ENCODE assay signal across 12 cellular contexts in the genomic region with DNA sequence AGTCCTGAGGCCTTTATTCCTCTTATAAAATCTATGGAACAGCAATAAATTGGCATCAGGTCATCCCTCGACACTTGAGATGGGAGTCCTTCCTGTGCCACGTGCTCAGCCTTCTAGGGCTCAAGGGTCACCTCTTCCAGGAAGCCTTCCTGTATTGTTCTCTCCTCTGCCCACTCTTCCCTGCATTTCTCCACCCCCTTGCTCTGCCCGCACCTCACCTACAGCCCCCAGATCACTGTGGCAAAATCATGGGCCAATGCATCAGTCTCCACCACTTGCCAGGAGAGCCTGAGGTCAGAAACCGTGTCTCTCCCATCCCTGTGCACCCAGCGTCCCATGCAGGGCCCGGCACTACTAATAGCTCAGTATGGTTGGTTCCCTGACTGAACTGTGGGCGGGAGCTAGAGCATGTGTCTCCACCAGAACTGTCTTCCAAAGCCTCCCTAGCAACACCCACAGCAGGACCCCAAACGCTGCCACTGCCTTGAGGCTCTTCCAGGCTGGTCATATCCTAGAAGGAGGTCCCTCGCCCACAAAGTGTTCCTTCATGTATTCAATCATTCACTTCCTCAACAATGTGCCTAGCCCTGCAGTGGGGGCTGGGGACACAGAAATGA. TPM values are rescaled to one million over a fixed set of nuclear protein-coding genes. Genes with fewer than 3 reads are reported as not detected.
DNase-seq lines count a peak whose midpoint lies in the region; ATAC-seq and TF ChIP-seq lines count a peak whose summit lies in the region.
"Had no signal": no experiment of that assay in that cellular context is flagged by ENCODE, and none has a peak within 500 bp of the region (broad histone marks: within the 10 kb centered on the region; RNA-seq: fewer than 3 reads in every experiment).

No MANE protein-coding gene starts in this region.

- H3K4me3 Mint-ChIP-seq in stimulated activated memory B cell treated with anti-CD40 and anti-IgM and Interleukin-4, amounts not matched to agents 10 μg/mL and 1 μg/mL and 100 μg/mL, for 72 hours, result no peak overlapping the region
- H3K4me3 Mint-ChIP-seq: natural killer cell treated with Interleukin-12 subunit alpha and Interleukin-12 subunit beta and Interleukin-15 and Interleukin-18, amount 100 ng/mL, for 72 hours had no signal

- H3K9me3 ChIP-seq in SJSA1 (replicated peaks), result no peaks in the 10 kb centered on the region
- no peaks in the 10 kb centered on the region for H3K9me3 ChIP-seq in fibroblast of lung (ENCODE audit: control insufficient read depth, insufficient read depth, low read depth, low read length)

- H3K4me3 ChIP-seq in SJSA1 (no peak overlapping the region), fibroblast of lung (replicated peaks in 1 of 4; ENCODE audit: control extremely low read depth in 1 of 4, insufficient read depth in 1 of 4, low read depth in 3 of 4, low read length in 4 of 4) (no peak overlapping the region), skin epidermis (no peak overlapping the region)

- H3K27me3 ChIP-seq in SJSA1 (replicated peaks) (no peaks in the 10 kb centered on the region), fibroblast of lung (ENCODE audit: control insufficient read depth, insufficient read depth, low read length) (no peaks in the 10 kb centered on the region)

- H3K4me1 ChIP-seq in SJSA1 (replicated peaks) (peaks cover 23% of the 10 kb centered on the region), fibroblast of lung (ENCODE audit: control insufficient read depth, extremely low read depth, insufficient read depth, low read length) (peaks cover 4% of the 10 kb centered on the region)

- H3K4me1 Mint-ChIP-seq in stimulated activated memory B cell treated with anti-CD40 and anti-IgM and Interleukin-4, amounts not matched to agents 10 μg/mL and 1 μg/mL and 100 μg/mL, for 72 hours, result peaks cover 4% of the 10 kb centered on the region

- H3K27ac Mint-ChIP-seq in stimulated activated memory B cell treated with anti-CD40 and anti-IgM and Interleukin-4, amounts not matched to agents 10 μg/mL and 1 μg/mL and 100 μg/mL, for 72 hours, result no peak overlapping the region
- H3K27ac Mint-ChIP-seq: natural killer cell treated with Interleukin-12 subunit alpha and Interleukin-12 subunit beta and Interleukin-15 and Interleukin-18, amount 100 ng/mL, for 72 hours had no signal

- H3K9ac ChIP-seq in fibroblast of lung (ENCODE audit: insufficient read depth, low read length), result no peak overlapping the region

- H3K79me2 ChIP-seq in fibroblast of lung (ENCODE audit: control insufficient read depth, insufficient read depth, low read length), result no peaks in the 10 kb centered on the region

- H2AFZ ChIP-seq in fibroblast of lung (ENCODE audit: low read length), result no peak overlapping the region

- H3K27ac ChIP-seq in SJSA1, result peak overlapping the region; percentile 69
- H3K27ac ChIP-seq in fibroblast of lung (ENCODE audit: insufficient read depth, low read length), result peak overlapping the region; percentile 79
- peak overlapping the region in 20 of 21 experiments; percentile 8 to 74 (median 66) for H3K27ac ChIP-seq in skin epidermis

- ATAC-seq in stimulated activated memory B cell treated with anti-CD40 and anti-IgM and Interleukin-4, amounts not matched to agents 10 μg/mL and 1 μg/mL and 100 μg/mL, for 72 hours, result no peak
- ATAC-seq in esophagus mucosa, result no peak
- no peak for ATAC-seq in GM18861 (IDR thresholded peaks at IDR 0.05; ENCODE audit: unreplicated experiment)
- ATAC-seq: natural killer cell treated with Interleukin-12 subunit alpha and Interleukin-12 subunit beta and Interleukin-15 and Interleukin-18, amount 100 ng/mL, for 72 hours had no signal

- peak overlapping the region; percentile 23 for H3K4me2 ChIP-seq in fibroblast of lung (ENCODE audit: extremely low read depth, insufficient read depth, low read length)

- no peaks in the 10 kb centered on the region for H3K27me3 Mint-ChIP-seq in stimulated activated memory B cell treated with anti-CD40 and anti-IgM and Interleukin-4, amounts not matched to agents 10 μg/mL and 1 μg/mL and 100 μg/mL, for 72 hours

- no peaks in the 10 kb centered on the region for H3K36me3 Mint-ChIP-seq in stimulated activated memory B cell treated with anti-CD40 and anti-IgM and Interleukin-4, amounts not matched to agents 10 μg/mL and 1 μg/mL and 100 μg/mL, for 72 hours
- H3K36me3 Mint-ChIP-seq: natural killer cell treated with Interleukin-12 subunit alpha and Interleukin-12 subunit beta and Interleukin-15 and Interleukin-18, amount 100 ng/mL, for 72 hours had no signal

- TF ChIP-seq CTCF in fibroblast of lung (conservative IDR thresholded peaks at IDR 0.05 in 1 of 2, IDR thresholded peaks at IDR 0.05 in 1 of 2; ENCODE audit: low read depth in 1 of 2, low read length in 2 of 2), result no peak

- H3K9me3 Mint-ChIP-seq in stimulated activated memory B cell treated with anti-CD40 and anti-IgM and Interleukin-4, amounts not matched to agents 10 μg/mL and 1 μg/mL and 100 μg/mL, for 72 hours, result peaks cover 7% of the 10 kb centered on the region
- H3K9me3 Mint-ChIP-seq: natural killer cell treated with Interleukin-12 subunit alpha and Interleukin-12 subunit beta and Interleukin-15 and Interleukin-18, amount 100 ng/mL, for 72 hours had no signal

- DNase-seq in EL, result peak; percentile 44
- DNase-seq in SJSA1 (ENCODE audit: low read depth in 1 of 2, low spot score in 2 of 2), result no peak
- no peak for DNase-seq in fibroblast of lung (ENCODE audit: low read depth in 2 of 2)
- no peak for DNase-seq in MV-4-11 (lab: John Stamatoyannopoulos, UW)
- DNase-seq: COR-L47, NCI-H1436, NCI-H526 treated with DMSO at 0.1 percent for 48 hours had no signal

- no peaks in the 10 kb centered on the region for H4K20me1 ChIP-seq in fibroblast of lung (ENCODE audit: control insufficient read depth, extremely low read depth, insufficient read depth, low read length)

- H3K36me3 ChIP-seq in SJSA1, result no peaks in the 10 kb centered on the region
- H3K36me3 ChIP-seq in fibroblast of lung (ENCODE audit: control insufficient read depth, insufficient read depth, low read length), result no peaks in the 10 kb centered on the region

RNA-seq across cellular contexts. Expression of a gene that starts 13.5 kb away (rescaled TPM):
- total RNA-seq in SJSA1 (2014; rRNA removed; shearing (Covaris generic)), result 322 and 475 TPM in 2 replicates
- 56.5 and 148 TPM in 2 replicates for total RNA-seq in fibroblast of lung
- 121 and 291 TPM in 2 replicates for polyA plus RNA-seq in fibroblast of lung
- polyA plus RNA-seq in fibroblast of lung (2012), result 89.4 and 192 TPM in 2 replicates
- polyA minus RNA-seq in fibroblast of lung (ENCODE audit: low replicate concordance), result 200 and 307 TPM in 2 replicates
- 101 TPM for total RNA-seq in esophagus mucosa
